ENCODE assay signal across 27 cellular contexts in the genomic region with DNA sequence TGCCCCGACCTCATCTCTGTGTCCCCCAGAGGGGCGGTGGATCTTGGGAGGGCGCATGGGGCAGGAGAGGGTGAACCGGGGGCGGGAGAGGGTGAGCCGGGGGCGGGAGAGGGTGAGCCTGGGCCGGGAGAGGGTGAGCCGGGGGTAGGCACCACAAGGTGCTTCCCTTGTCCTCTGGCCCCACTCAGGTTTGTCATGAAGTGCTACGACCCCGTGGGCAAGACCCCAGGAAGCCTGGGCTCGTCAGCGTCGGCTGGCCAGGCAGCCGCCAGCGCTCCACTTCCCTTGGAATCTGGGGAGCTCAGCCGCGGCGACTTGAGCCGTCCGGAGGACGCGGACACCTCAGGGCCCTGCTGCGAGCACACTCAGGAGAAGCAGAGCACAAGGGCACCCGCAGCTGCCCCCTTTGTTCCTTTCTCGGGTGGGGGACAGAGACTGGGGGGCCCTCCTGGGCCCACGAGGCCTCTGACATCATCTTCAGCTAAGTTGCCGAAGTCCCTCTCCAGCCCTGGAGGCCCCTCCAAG. TPM values are rescaled to one million over a fixed set of nuclear protein-coding genes. Genes with fewer than 3 reads are reported as not detected.
"Had no signal": no experiment of that assay in that cellular context is flagged by ENCODE, and none has a peak within 500 bp of the region (broad histone marks: within the 10 kb centered on the region; RNA-seq: fewer than 3 reads in every experiment).

No MANE protein-coding gene starts in this region.

- DNase-seq: effector memory CD4-positive, alpha-beta T cell; gastrocnemius medialis; heart right ventricle; hypothalamus; immature natural killer cell; left colon; left ventricle myocardium superior; mesenchymal stem cell; midbrain; posterior cingulate gyrus; spleen; stimulated activated CD4-positive, alpha-beta T cell treated with anti-CD3 and anti-CD28 coated beads, Interleukin-15, amount 100 ng/mL, for 24 hours; stimulated activated CD4-positive, alpha-beta T cell treated with anti-CD3 and anti-CD28 coated beads, Interleukin-1b, Interleukin-23, amount 100 ng/mL, for 48 hours; stimulated activated CD4-positive, alpha-beta T cell treated with anti-CD3 and anti-CD28 coated beads, Interleukin-4, amount 100 ng/mL, for 24 hours; stomach; substantia nigra; transverse colon had no signal

- H3K4me3 Mint-ChIP-seq: central memory CD8-positive, alpha-beta T cell; immature natural killer cell; natural killer cell treated with Interleukin-12 subunit alpha and Interleukin-12 subunit beta and Interleukin-15 and Interleukin-18, amount 100 ng/mL, for 72 hours; stimulated activated memory B cell treated with anti-CD40 and anti-IgM and Interleukin-4, amounts not matched to agents 10 μg/mL and 1 μg/mL and 100 μg/mL, for 72 hours had no signal

- H3K27me3 Mint-ChIP-seq: central memory CD8-positive, alpha-beta T cell; natural killer cell treated with Interleukin-12 subunit alpha and Interleukin-12 subunit beta and Interleukin-15 and Interleukin-18, amount 100 ng/mL, for 72 hours; stimulated activated memory B cell treated with anti-CD40 and anti-IgM and Interleukin-4, amounts not matched to agents 10 μg/mL and 1 μg/mL and 100 μg/mL, for 72 hours had no signal

- H3K27ac ChIP-seq: epithelial cell of prostate, esophagus muscularis mucosa, gastrocnemius medialis, heart right ventricle, neutrophil, spleen, thoracic aorta, transverse colon had no signal

- ATAC-seq: gastrocnemius medialis; heart right ventricle; left colon; left ventricle myocardium superior; natural killer cell treated with Interleukin-12 subunit alpha and Interleukin-12 subunit beta and Interleukin-15 and Interleukin-18, amount 100 ng/mL, for 72 hours; stimulated activated memory B cell treated with anti-CD40 and anti-IgM and Interleukin-4, amounts not matched to agents 10 μg/mL and 1 μg/mL and 100 μg/mL, for 72 hours had no signal

- H3K4me3 ChIP-seq: esophagus muscularis mucosa, gastrocnemius medialis, heart right ventricle, lung, spleen, stomach, thoracic aorta, transverse colon had no signal

- FAIRE-seq: keratinocyte had no signal

- H3K36me3 ChIP-seq: transverse colon had no signal

- H3K36me3 Mint-ChIP-seq: immature natural killer cell; natural killer cell treated with Interleukin-12 subunit alpha and Interleukin-12 subunit beta and Interleukin-15 and Interleukin-18, amount 100 ng/mL, for 72 hours had no signal

- H3K9me3 ChIP-seq: esophagus muscularis mucosa, gastrocnemius medialis, heart right ventricle, neutrophil, spleen, stomach, thoracic aorta, transverse colon had no signal

- H3K9me3 Mint-ChIP-seq: central memory CD8-positive, alpha-beta T cell; immature natural killer cell; natural killer cell treated with Interleukin-12 subunit alpha and Interleukin-12 subunit beta and Interleukin-15 and Interleukin-18, amount 100 ng/mL, for 72 hours; stimulated activated memory B cell treated with anti-CD40 and anti-IgM and Interleukin-4, amounts not matched to agents 10 μg/mL and 1 μg/mL and 100 μg/mL, for 72 hours had no signal

- H3K27ac Mint-ChIP-seq: immature natural killer cell; natural killer cell treated with Interleukin-12 subunit alpha and Interleukin-12 subunit beta and Interleukin-15 and Interleukin-18, amount 100 ng/mL, for 72 hours; stimulated activated memory B cell treated with anti-CD40 and anti-IgM and Interleukin-4, amounts not matched to agents 10 μg/mL and 1 μg/mL and 100 μg/mL, for 72 hours had no signal

- H3K27me3 ChIP-seq: esophagus muscularis mucosa, gastrocnemius medialis, heart right ventricle, neutrophil, spleen, stomach, transverse colon had no signal

- H3K4me1 Mint-ChIP-seq: central memory CD8-positive, alpha-beta T cell; immature natural killer cell; stimulated activated memory B cell treated with anti-CD40 and anti-IgM and Interleukin-4, amounts not matched to agents 10 μg/mL and 1 μg/mL and 100 μg/mL, for 72 hours had no signal

RNA-seq across cellular contexts. Expression of a gene that starts 35.2 kb away (rescaled TPM):
- polyA plus RNA-seq: immature natural killer cell had no signal

RNA-seq across cellular contexts. Expression of a gene that starts 35.3 kb away (rescaled TPM):
- total RNA-seq: left colon, sciatic nerve, thoracic aorta, transverse colon had no signal
- polyA plus RNA-seq: immature natural killer cell, keratinocyte had no signal
